ENCODE assay signal across 8 cellular contexts in the genomic region with DNA sequence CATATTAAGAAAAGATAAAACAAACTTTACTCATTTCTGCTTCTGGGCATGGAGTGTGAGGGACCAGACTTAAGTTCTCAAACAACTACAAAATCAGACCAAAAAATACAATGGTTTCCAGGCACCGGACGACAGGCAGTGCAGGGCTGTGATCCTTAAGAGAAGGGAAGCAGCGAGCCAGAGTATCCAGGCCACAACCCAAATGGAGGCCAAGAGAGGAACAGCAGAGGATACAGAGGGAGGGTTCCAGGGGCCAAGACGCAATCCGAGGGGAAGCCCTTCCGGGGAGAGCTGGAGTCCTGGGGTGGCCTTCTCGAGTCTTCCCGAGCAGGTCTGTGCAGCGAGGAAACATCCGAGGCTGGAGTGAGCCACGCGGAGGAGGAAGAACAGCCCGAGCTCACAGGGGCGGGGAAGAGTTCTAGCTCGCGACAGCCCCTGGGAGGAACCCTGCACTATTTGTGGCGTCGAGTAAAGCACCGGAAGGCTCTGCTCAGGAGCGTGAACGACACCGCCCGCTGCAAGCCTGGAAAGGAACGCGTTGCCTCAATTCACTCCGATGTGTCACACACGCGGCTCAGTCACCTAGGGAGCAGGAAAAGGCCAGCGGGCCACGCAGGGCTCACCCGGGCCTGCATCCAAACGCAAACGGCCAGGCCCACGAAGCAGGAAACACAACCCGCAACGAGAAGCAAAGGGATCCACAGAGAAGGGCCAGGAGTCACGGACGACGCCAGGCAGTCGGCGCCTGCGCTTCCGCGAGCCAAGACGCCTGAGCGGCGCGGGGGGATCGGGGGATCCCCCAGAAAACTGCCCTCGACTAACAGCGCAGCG. TPM values are rescaled to one million over a fixed set of nuclear protein-coding genes. Genes with fewer than 3 reads are reported as not detected.
DNase-seq lines count a peak whose midpoint lies in the region; ATAC-seq and TF ChIP-seq lines count a peak whose summit lies in the region.

No MANE protein-coding gene starts in this region.

- H3K27ac ChIP-seq in CD8-positive, alpha-beta T cell (ENCODE audit: low read depth, low read length) = peak overlapping the region; percentile 75
- H3K27ac ChIP-seq in adrenal gland (peak overlapping the region in 2 of 5 donors; percentile 46 to 62), iPS-20b (ENCODE audit: low read length) (no peak overlapping the region), stomach smooth muscle (ENCODE audit: low read length) (no peak overlapping the region)

- H3K27me3 Mint-ChIP-seq in CD8-positive, alpha-beta T cell (ENCODE audit: low read depth) = peaks cover 29% of the 10 kb centered on the region

- intact Hi-C loops in CD8-positive, alpha-beta T cell (cut with DNase I, micrococcal nuclease) = loop anchor here in 1 of 2 experiments (2.0 kb wide), 1 partner anchor 27 kb away; no protein-coding TSS in a partner anchor
- intact Hi-C loops in adrenal gland (cut with DNase I) = no loop called here

- no peaks in the 10 kb centered on the region for H3K9me3 ChIP-seq in CD8-positive, alpha-beta T cell (ENCODE audit: low read length)
- H3K9me3 ChIP-seq in adrenal gland (replicated peaks in 1 of 3) = no peaks in the 10 kb centered on the region
- H3K9me3 ChIP-seq in iPS-20b (ENCODE audit: insufficient read depth, low read depth, low read length) = no peaks in the 10 kb centered on the region; the same call in 1 of the 2 replicates
- peaks cover 0 to 6% of the 10 kb centered on the region in 2 donors for H3K9me3 ChIP-seq in stomach smooth muscle (ENCODE audit: control insufficient read depth in 2 of 2, low read length in 2 of 2)

- H3K4me1 ChIP-seq in CD8-positive, alpha-beta T cell (ENCODE audit: insufficient read depth, low read length) = peaks cover 7% of the 10 kb centered on the region
- H3K4me1 ChIP-seq in adrenal gland (replicated peaks in 1 of 2) (peaks cover 11 to 15% of the 10 kb centered on the region in 2 donors), iPS-20b (ENCODE audit: insufficient read depth, low read length) (peaks cover 3% of the 10 kb centered on the region; the same call in 1 of the 2 replicates), stomach smooth muscle (ENCODE audit: control insufficient read depth, insufficient read depth, low read length) (peaks cover 16% of the 10 kb centered on the region)

- CTCF ChIA-PET in CD8-positive, alpha-beta T cell (lab: Charles Lee) = no interaction called here

- no peak for DNase-seq in CD8-positive, alpha-beta T cell
- DNase-seq in adrenal gland = peak in 3 of 7 donors; percentile 21 to 29 (median 28)
- no peak for DNase-seq in omental fat pad (ENCODE audit: low spot score)
- DNase-seq in stimulated activated CD4-positive, alpha-beta T cell treated with anti-CD3 and anti-CD28 coated beads, Interleukin-2, amount 100 ng/mL, for 24 hours = no peak
- no peak for DNase-seq in central memory CD4-positive, alpha-beta T cell

- H3K4me3 Mint-ChIP-seq in CD8-positive, alpha-beta T cell = peak overlapping the region; percentile 72

- H3K27me3 ChIP-seq in CD8-positive, alpha-beta T cell (ENCODE audit: insufficient read depth, low read length) = no peaks in the 10 kb centered on the region
- H3K27me3 ChIP-seq in adrenal gland (no peaks in the 10 kb centered on the region), iPS-20b (ENCODE audit: insufficient read depth, low read length) (peaks cover 35% of the 10 kb centered on the region), stomach smooth muscle (ENCODE audit: control insufficient read depth in 1 of 2, insufficient read depth in 2 of 2, low read length in 2 of 2) (no peaks in the 10 kb centered on the region)

- POLR2A ChIA-PET in CD8-positive, alpha-beta T cell (lab: Charles Lee) = no interaction called here

- H3K4me1 Mint-ChIP-seq in CD8-positive, alpha-beta T cell (ENCODE audit: low read depth) = peaks cover 13% of the 10 kb centered on the region

- no peak for ATAC-seq in CD8-positive, alpha-beta T cell
- peak; percentile 21 for ATAC-seq in HG02970 (IDR thresholded peaks at IDR 0.05; ENCODE audit: low FRiP score, unreplicated experiment)
- no peak for ATAC-seq in omental fat pad (ENCODE audit: low FRiP score)

- peak overlapping the region; percentile 67 for H3K27ac Mint-ChIP-seq in CD8-positive, alpha-beta T cell

- H3K9me3 Mint-ChIP-seq in CD8-positive, alpha-beta T cell = no peaks in the 10 kb centered on the region

- no peak for TF ChIP-seq CTCF in CD8-positive, alpha-beta T cell (IDR thresholded peaks at IDR 0.05)
- TF ChIP-seq CTCF in adrenal gland (IDR thresholded peaks at IDR 0.05) (no peak), omental fat pad (IDR thresholded peaks at IDR 0.05) (no peak)

- H3K36me3 Mint-ChIP-seq in CD8-positive, alpha-beta T cell = no peaks in the 10 kb centered on the region

- no peaks in the 10 kb centered on the region for H3K36me3 ChIP-seq in CD8-positive, alpha-beta T cell (ENCODE audit: insufficient read depth, low read length)
- H3K36me3 ChIP-seq in adrenal gland (replicated peaks in 1 of 2) (no peaks in the 10 kb centered on the region), iPS-20b (ENCODE audit: insufficient read depth, low read depth, low read length) (no peaks in the 10 kb centered on the region), stomach smooth muscle (ENCODE audit: control insufficient read depth in 2 of 2, insufficient read depth in 2 of 2, low read length in 2 of 2) (no peaks in the 10 kb centered on the region)

- peak overlapping the region; percentile 93 for H3K4me3 ChIP-seq in CD8-positive, alpha-beta T cell (ENCODE audit: low read depth, low read length)
- H3K4me3 ChIP-seq in adrenal gland (peak overlapping the region in 3 of 4 donors; percentile 9 to 98 (median 86)), iPS-20b (ENCODE audit: low read length) (peak overlapping the region; percentile 72; the same call in 1 of the 2 replicates), stomach smooth muscle (ENCODE audit: low read length in 2 of 2) (peak overlapping the region; percentile 84 to 85)

- no peak for TF ChIP-seq POLR2A in adrenal gland (IDR thresholded peaks at IDR 0.05)

- peak overlapping the region; percentile 20; the same call in 1 of the 2 replicates for H3K9ac ChIP-seq in iPS-20b (ENCODE audit: low read depth, low read length)
- H3K9ac ChIP-seq in stomach smooth muscle (ENCODE audit: low read length in 2 of 2) = peak overlapping the region; percentile 22 to 41

- 48 to 78% (median 61%) methylated on average over 28 to 52 of the region's 52 CpGs for WGBS in adrenal gland, 4 donors

RNA-seq across cellular contexts. Expression of a gene that starts 0.9 kb away (rescaled TPM):
- total RNA-seq in CD8-positive, alpha-beta T cell = under 1 TPM; 0.33 to 0.46 TPM
- total RNA-seq in adrenal gland (1 to 10 TPM in 5 of 8 donors, under 1 TPM in 3; 0.26 to 8.5 (median 1.0) TPM), omental fat pad (1 to 10 TPM in 1 of 4 donors, under 1 TPM in 1, not detected in 2; 0.72 to 1.9 TPM)
- 1 to 10 TPM in 1 of 3 donors, under 1 TPM in 2; 0.77 to 2.0 (median 0.80) TPM for polyA plus RNA-seq in adrenal gland
